Comparison of ENCODE assay signal across 15 cellular contexts in genomic region chr6:87212596-87212995, GRCh38. TPM values are rescaled to one million over a fixed set of nuclear protein-coding genes. Genes with fewer than 3 reads are reported as not detected.
DNase-seq lines count a peak whose midpoint lies in the region; ATAC-seq and TF ChIP-seq lines count a peak whose summit lies in the region.
"Had no signal": no experiment of that assay in that cellular context is flagged by ENCODE, and none has a peak within 500 bp of the region (broad histone marks: within the 10 kb centered on the region; RNA-seq: fewer than 3 reads in every experiment).

No MANE protein-coding gene starts in this region.

- peaks cover 60 to 61% of the 10 kb centered on the region in 2 donors for H3K4me1 Mint-ChIP-seq in natural killer cell
- peaks cover 33 to 41% of the 10 kb centered on the region in 2 donors for H3K4me1 Mint-ChIP-seq in natural killer cell treated with Interleukin-12 subunit alpha and Interleukin-12 subunit beta and Interleukin-15 and Interleukin-18, amount 100 ng/mL, for 72 hours (ENCODE audit: low read depth in 2 of 2)
- H3K4me1 Mint-ChIP-seq in T-helper 17 cell, result peaks cover 42% of the 10 kb centered on the region

- H3K27ac Mint-ChIP-seq in natural killer cell, result peak overlapping the region; percentile 11 to 41
- peak overlapping the region in 1 of 2 donors; percentile 2 for H3K27ac Mint-ChIP-seq in natural killer cell treated with Interleukin-12 subunit alpha and Interleukin-12 subunit beta and Interleukin-15 and Interleukin-18, amount 100 ng/mL, for 72 hours
- peak overlapping the region; percentile 77 for H3K27ac Mint-ChIP-seq in T-helper 17 cell

- no peaks in the 10 kb centered on the region for H3K9me3 Mint-ChIP-seq in natural killer cell
- H3K9me3 Mint-ChIP-seq in natural killer cell treated with Interleukin-12 subunit alpha and Interleukin-12 subunit beta and Interleukin-15 and Interleukin-18, amount 100 ng/mL, for 72 hours, result no peaks in the 10 kb centered on the region

- no peaks in the 10 kb centered on the region for H3K36me3 Mint-ChIP-seq in natural killer cell
- no peaks in the 10 kb centered on the region for H3K36me3 Mint-ChIP-seq in natural killer cell treated with Interleukin-12 subunit alpha and Interleukin-12 subunit beta and Interleukin-15 and Interleukin-18, amount 100 ng/mL, for 72 hours
- H3K36me3 Mint-ChIP-seq in T-helper 17 cell (ENCODE audit: low read depth), result no peaks in the 10 kb centered on the region

- no peaks in the 10 kb centered on the region for H3K9me3 ChIP-seq in T-helper 17 cell (ENCODE audit: control insufficient read depth, low read length, poor library complexity, severe bottlenecking)
- H3K9me3 ChIP-seq: sigmoid colon had no signal

- DNase-seq in natural killer cell, result no peak
- DNase-seq in natural killer cell treated with Interleukin-12 subunit alpha and Interleukin-12 subunit beta and Interleukin-15 and Interleukin-18, amount 100 ng/mL, for 72 hours (ENCODE audit: low spot score), result no peak
- DNase-seq in T-helper 17 cell, result no peak
- no peak for DNase-seq in left colon
- DNase-seq in OCI-M1 (lab: John Stamatoyannopoulos, UW), result no peak
- no peak for DNase-seq in amniotic stem cell (lab: John Stamatoyannopoulos, UW)
- DNase-seq in D341Med (ENCODE audit: low spot score), result no peak
- DNase-seq: activated CD4-positive, CD25-positive, alpha-beta regulatory T cell; effector memory CD4-positive, alpha-beta T cell; left cardiac atrium; MV-4-11; NCI-H1930; SHP77; sigmoid colon; stimulated activated CD4-positive, alpha-beta T cell treated with anti-CD3 and anti-CD28 coated beads, Interleukin-2, amount 100 ng/mL, for 24 hours had no signal

- TF ChIP-seq CTCF in natural killer cell (IDR thresholded peaks at IDR 0.05), result no peak

- intact Hi-C loops in natural killer cell (cut with micrococcal nuclease), result no loop called here
- intact Hi-C loops in left colon (cut with DNase I, micrococcal nuclease), result no loop called here

- no peak overlapping the region for H3K4me3 Mint-ChIP-seq in natural killer cell
- no peak overlapping the region for H3K4me3 Mint-ChIP-seq in natural killer cell treated with Interleukin-12 subunit alpha and Interleukin-12 subunit beta and Interleukin-15 and Interleukin-18, amount 100 ng/mL, for 72 hours
- H3K4me3 Mint-ChIP-seq in T-helper 17 cell, result no peak overlapping the region

- no peaks in the 10 kb centered on the region for H3K27me3 Mint-ChIP-seq in natural killer cell (ENCODE audit: low read depth in 2 of 2)
- no peaks in the 10 kb centered on the region for H3K27me3 Mint-ChIP-seq in natural killer cell treated with Interleukin-12 subunit alpha and Interleukin-12 subunit beta and Interleukin-15 and Interleukin-18, amount 100 ng/mL, for 72 hours
- H3K27me3 Mint-ChIP-seq in T-helper 17 cell, result no peaks in the 10 kb centered on the region

- ATAC-seq in natural killer cell (no peak), T-helper 17 cell (no peak), left colon (peak; percentile 76)
- no peak for ATAC-seq in natural killer cell treated with Interleukin-12 subunit alpha and Interleukin-12 subunit beta and Interleukin-15 and Interleukin-18, amount 100 ng/mL, for 72 hours
- ATAC-seq: left cardiac atrium had no signal

RNA-seq across cellular contexts. Expression of gene ZNF292, which starts 57.2 kb away (rescaled TPM):
- total RNA-seq in natural killer cell (10 to 100 TPM; 78.7 to 90.4 (median 89.4) TPM), T-helper 17 cell (100 to 1,000 TPM in 1 of 2 donors, 10 to 100 TPM in 1; 88.3 to 103 TPM), left colon (10 to 100 TPM; 32.7 to 47.5 TPM)
- 10 to 100 TPM; 63.2 to 65.9 TPM for total RNA-seq in natural killer cell treated with Interleukin-12 subunit alpha and Interleukin-12 subunit beta and Interleukin-15 and Interleukin-18, amount 100 ng/mL, for 72 hours
